In genomic region chr4:140250989-140251552, GRCh38 we compare ENCODE assay signal across 13 cellular contexts.
DNase-seq lines count a peak whose midpoint lies in the region; ATAC-seq and TF ChIP-seq lines count a peak whose summit lies in the region.
"Had no signal": no experiment of that assay in that cellular context is flagged by ENCODE, and none has a peak within 500 bp of the region (broad histone marks: within the 10 kb centered on the region; RNA-seq: fewer than 3 reads in every experiment).

No MANE protein-coding gene starts in this region.

- in situ Hi-C loops in KBM-7 (cut with MboI; ENCODE audit: low pct_unique_long_range_greater_than_20kb, low sequenced_read_pairs), result no loop called here

- ATAC-seq in psoas muscle, result peak; percentile 9 to 46 (median 24)
- ATAC-seq: activated T-cell treated with anti-CD3 and anti-CD28 coated beads, Interleukin-2, amount 50 U/mL, for 4 hours; left lobe of liver had no signal

- 65 to 81% (median 71%) methylated on average over 4 of the region's 4 CpGs for whole genome bisulfite sequencing in psoas muscle, 3 donors

- no peaks in the 10 kb centered on the region for H3K36me3 ChIP-seq in psoas muscle (ENCODE audit: insufficient read depth in 1 of 2, low read depth in 1 of 2)

- H3K27me3 ChIP-seq in psoas muscle (ENCODE audit: insufficient read depth in 3 of 3, low read length in 2 of 3), result no peaks in the 10 kb centered on the region

- H3K4me3 Mint-ChIP-seq in brain (peak overlapping the region in 1 of 5 experiments; percentile 52), immature natural killer cell (peak overlapping the region in 1 of 5 donors; percentile 79)

- TF ChIP-seq CTCF in brain (conservative IDR thresholded peaks at IDR 0.05), result no peak
- no peak for TF ChIP-seq CTCF in psoas muscle (IDR thresholded peaks at IDR 0.05)

- H3K4me1 Mint-ChIP-seq in brain (peaks cover 72% of the 10 kb centered on the region), immature natural killer cell (peaks cover 2 to 10% of the 10 kb centered on the region in 2 donors)

- peak; percentile 20 for DNase-seq in DMS53 (lab: John Stamatoyannopoulos, UW)
- DNase-seq in DMS53 treated with DMSO at 0.1 percent for 48 hours (lab: John Stamatoyannopoulos, UW; ENCODE audit: unreplicated experiment), result no peak
- DNase-seq in KBM-7, result peak; percentile 14
- DNase-seq in psoas muscle, result no peak
- no peak for DNase-seq in glomerular visceral epithelial cell (ENCODE audit: extremely low spot score)
- no peak for DNase-seq in UCSD-AML1 (lab: John Stamatoyannopoulos, UW; ENCODE audit: unreplicated experiment)
- DNase-seq in immature natural killer cell, result no peak
- DNase-seq: activated T-cell treated with anti-CD3 and anti-CD28 coated beads, Interleukin-2, amount 50 U/mL, for 4 hours; foreskin fibroblast; GDM1; T-helper 9 cell had no signal

- H3K4me3 ChIP-seq in psoas muscle, result no peak overlapping the region

- H3K27me3 Mint-ChIP-seq in brain (peaks cover 5% of the 10 kb centered on the region), immature natural killer cell (ENCODE audit: low read depth in 3 of 3) (peaks cover 4 to 13% (median 12%) of the 10 kb centered on the region in 3 donors)

- no peaks in the 10 kb centered on the region for H3K9me3 ChIP-seq in psoas muscle

- H3K27ac Mint-ChIP-seq in brain, result peak overlapping the region; percentile 16 to 95 (median 85)
- H3K27ac Mint-ChIP-seq in immature natural killer cell, result no peak overlapping the region

- H3K9me3 Mint-ChIP-seq in brain, result no peaks in the 10 kb centered on the region
- no peaks in the 10 kb centered on the region for H3K9me3 Mint-ChIP-seq in immature natural killer cell
- H3K9me3 Mint-ChIP-seq: activated T-cell treated with anti-CD3 and anti-CD28 coated beads, Interleukin-2, amount 50 U/mL, for 4 hours had no signal

- intact Hi-C loops in psoas muscle (cut with DNase I), result loop anchor here in 1 of 2 donors (5.0 kb wide), 3 partner anchors 99 to 519 kb away; partner anchors contain the start of gene MAML3

- H3K36me3 Mint-ChIP-seq in brain, result no peaks in the 10 kb centered on the region
- H3K36me3 Mint-ChIP-seq in immature natural killer cell, result no peaks in the 10 kb centered on the region

- H3K27ac ChIP-seq in psoas muscle, result peak overlapping the region; percentile 12

- H3K4me1 ChIP-seq in psoas muscle, result peaks cover 5% of the 10 kb centered on the region

Comparison
In these comparisons a context has a peak if more than half of its experiments do, and no peak if none do; other contexts are left out.
1. DNase-seq: peak in DMS53 (single experiment) and KBM-7 (single experiment); none in DMS53 treated with DMSO at 0.1 percent for 48 hours (single experiment), psoas muscle (0 of 2), glomerular visceral epithelial cell (single experiment), UCSD-AML1 (single experiment) and immature natural killer cell (0 of 3).
2. H3K27ac Mint-ChIP-seq: peak in brain (5 of 5); none in immature natural killer cell (0 of 6).